Comparison of ENCODE assay signal across 7 cellular contexts in the genomic region with DNA sequence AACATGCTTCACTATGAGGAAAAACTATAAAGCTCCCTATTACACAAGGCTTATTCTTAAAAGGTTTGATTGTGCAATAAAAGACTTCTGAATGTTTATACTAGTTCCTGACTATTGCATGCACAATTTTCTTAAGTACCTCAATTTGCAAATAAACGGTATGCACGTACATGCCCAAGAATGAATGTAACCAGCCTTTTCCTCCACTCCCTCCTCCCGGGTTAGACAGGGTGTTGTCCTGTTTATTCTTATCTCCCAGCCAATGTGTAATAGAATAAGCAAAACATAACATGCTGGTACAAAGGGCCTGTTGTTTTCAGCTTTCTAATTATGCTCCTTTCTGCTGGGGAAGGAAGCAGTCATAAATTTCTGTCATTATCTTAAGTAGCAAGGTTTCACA.
A peak's percentile ranks its signal among the peaks of the same experiment; 100 is the strongest.
DNase-seq lines count a peak whose midpoint lies in the region; ATAC-seq and TF ChIP-seq lines count a peak whose summit lies in the region.

No MANE protein-coding gene starts in this region.

- WGBS in tibial nerve, 2 donors, result 10 to 11% methylated on average over 3 of the region's 3 CpGs

- peak overlapping the region; percentile 59 for H3K9ac ChIP-seq in SU-DHL-6 (ENCODE audit: low read length)

- H3K9me2 ChIP-seq in SU-DHL-6 (replicated peaks; ENCODE audit: insufficient read depth, low read length), result no peaks in the 10 kb centered on the region

- H3K36me3 ChIP-seq in SU-DHL-6 (ENCODE audit: low read length), result no peaks in the 10 kb centered on the region; the same call in 1 of the 2 replicates
- H3K36me3 ChIP-seq in tibial nerve, result peaks cover 0 to 24% (median 0%) of the 10 kb centered on the region in 3 donors

- DNase-seq in KG1 (lab: John Stamatoyannopoulos, UW), result peak; percentile 47
- peak; percentile 68 for DNase-seq in hepatic stellate cell (ENCODE audit: low spot score)
- DNase-seq in tibial nerve (ENCODE audit: low spot score in 2 of 2), result no peak

- peak overlapping the region; percentile 79 for H3K4me2 ChIP-seq in SU-DHL-6 (ENCODE audit: low read depth, low read length, poor library complexity, severe bottlenecking)

- no peaks in the 10 kb centered on the region; the same call in 1 of the 2 replicates for H3K79me2 ChIP-seq in SU-DHL-6 (ENCODE audit: insufficient read depth, low read length)

- TF ChIP-seq POLR2A in tibial nerve (IDR thresholded peaks at IDR 0.05), result peak in 1 of 2 donors; percentile 0

- TF ChIP-seq CTCF in SU-DHL-6 (IDR thresholded peaks at IDR 0.05; ENCODE audit: insufficient read depth, low read length, poor library complexity, severe bottlenecking), result no peak
- TF ChIP-seq CTCF in tibial nerve (IDR thresholded peaks at IDR 0.05), result no peak

- H3K27me3 ChIP-seq in SU-DHL-6 (ENCODE audit: low read length) (no peaks in the 10 kb centered on the region), tibial nerve (no peaks in the 10 kb centered on the region)

- H3K27ac ChIP-seq in SU-DHL-6 (ENCODE audit: low read depth, low read length) (peak overlapping the region; percentile 99), tibial nerve (peak overlapping the region in 3 of 4 donors; percentile 51 to 91 (median 73))

- no peak overlapping the region for H2AFZ ChIP-seq in SU-DHL-6 (ENCODE audit: low read depth, low read length, severe bottlenecking)

- H3K9me3 ChIP-seq in SU-DHL-6 (ENCODE audit: insufficient read depth, low read length) (no peaks in the 10 kb centered on the region), tibial nerve (no peaks in the 10 kb centered on the region)

- no peak for ATAC-seq in HG03159 (IDR thresholded peaks at IDR 0.05; ENCODE audit: unreplicated experiment)
- no peak for ATAC-seq in HG02623 (IDR thresholded peaks at IDR 0.05; ENCODE audit: unreplicated experiment)
- ATAC-seq in HG02840 (IDR thresholded peaks at IDR 0.05; ENCODE audit: low FRiP score, unreplicated experiment), result no peak

- peak; percentile 52 to 86 for TF ChIP-seq EP300 in tibial nerve (IDR thresholded peaks at IDR 0.05)

- H3K4me3 ChIP-seq in SU-DHL-6 (ENCODE audit: insufficient read depth, low read length, poor library complexity, severe bottlenecking) (no peak overlapping the region), tibial nerve (no peak overlapping the region)

- H4K20me1 ChIP-seq in SU-DHL-6 (ENCODE audit: low read depth, low read length), result no peaks in the 10 kb centered on the region

- peaks cover 81% of the 10 kb centered on the region for H3F3A ChIP-seq in SU-DHL-6 (ENCODE audit: insufficient read depth)

- peaks cover 0 to 59% (median 24%) of the 10 kb centered on the region in 4 donors for H3K4me1 ChIP-seq in tibial nerve

Comparison
In these comparisons a context has a peak if more than half of its experiments do, and no peak if none do; other contexts are left out.
1. DNase-seq: peak in KG1 (single experiment) and hepatic stellate cell (single experiment); none in tibial nerve (0 of 2).